8 cellular contexts compared by ENCODE assay signal in genomic region chr13:36371185-36371584, GRCh38.
"Had no signal": no experiment of that assay in that cellular context is flagged by ENCODE, and none has a peak within 500 bp of the region (broad histone marks: within the 10 kb centered on the region; RNA-seq: fewer than 3 reads in every experiment).

No MANE protein-coding gene starts in this region.

- H3K9ac ChIP-seq: GM23248 had no signal

- DNase-seq: GM23248, GOT3, H7, HFFc6 had no signal

- ATAC-seq: HCT116, HepG2 had no signal

- H2AFZ ChIP-seq: GM23248 had no signal

- H3K36me3 ChIP-seq: HAP-1 had no signal

- H3K4me3 ChIP-seq: GM23248, HAP-1 had no signal

- H3K27ac ChIP-seq: GM23248, HL-60 had no signal

- H3K9me3 ChIP-seq: HAP-1 had no signal
